Comparison of ENCODE assay signal across 8 cellular contexts in the genomic region with DNA sequence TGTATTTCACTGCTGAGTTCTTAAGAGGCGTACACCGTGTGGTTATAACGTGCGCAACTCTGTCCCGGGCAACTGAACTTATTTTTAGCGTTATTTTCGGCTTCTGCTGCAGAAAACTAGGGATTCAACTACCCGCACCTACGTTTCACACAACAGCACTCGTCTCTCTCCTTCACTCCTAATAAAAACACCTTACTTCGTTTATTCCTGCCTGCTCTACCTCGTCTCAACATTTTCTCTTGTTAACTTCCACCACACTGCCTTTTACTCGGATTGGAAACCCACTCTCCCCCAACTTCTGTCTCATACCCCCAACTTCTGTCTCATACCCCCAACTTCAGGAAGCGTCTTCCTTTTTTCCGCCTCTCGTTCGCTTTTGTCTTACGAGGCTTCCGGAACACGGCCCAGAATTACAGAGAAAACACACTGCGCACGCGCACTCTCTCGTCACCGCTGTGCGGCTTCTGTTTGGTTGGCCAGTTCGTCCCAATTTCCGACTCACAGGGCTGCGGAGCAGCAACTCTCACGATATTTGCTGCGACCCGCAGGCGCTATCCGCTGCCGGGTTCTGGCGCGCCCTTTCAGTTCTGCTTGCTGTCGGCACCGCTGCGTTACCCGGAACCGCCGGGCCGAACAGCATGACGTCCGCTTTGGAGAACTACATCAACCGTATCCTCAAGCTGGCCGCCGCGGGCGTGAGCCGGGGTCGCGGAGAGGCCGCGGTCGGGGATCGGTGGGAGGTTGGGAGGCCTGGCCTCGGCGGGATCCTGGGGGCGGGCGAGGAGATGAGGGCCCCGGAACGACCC. TPM values are rescaled to one million over a fixed set of nuclear protein-coding genes. Genes with fewer than 3 reads are reported as not detected.
DNase-seq lines count a peak whose midpoint lies in the region; ATAC-seq and TF ChIP-seq lines count a peak whose summit lies in the region.

A gene (plus strand): TSS at position 579 of the 806 bp plus-strand sequence. CDS start 60 bp downstream, at position 639.

- H3K27ac ChIP-seq in lung (ENCODE audit: low read depth in 1 of 2, low read length in 1 of 2), result peak within 1 kb of the TSS; percentile 95

- TF ChIP-seq CTCF in GM20000 (IDR thresholded peaks at IDR 0.05; ENCODE audit: extremely low read depth, missing control alignments) (no peak), lung (IDR thresholded peaks at IDR 0.05; ENCODE audit: control extremely low read depth, extremely low read depth) (no peak)

- POLR2A ChIA-PET in activated CD8-positive, alpha-beta memory T cell treated with anti-CD3 and anti-CD28 coated beads for 36 hours (lab: Charles Lee), result no interaction called here

- 0% methylated on average over 63 to 64 of the region's 64 CpGs for WGBS in lung, 2 donors

- peak; percentile 100 for ATAC-seq in lung (ENCODE audit: insufficient read depth, low FRiP score)

- H3K4me1 ChIP-seq in lung (ENCODE audit: control insufficient read depth in 2 of 2, insufficient read depth in 2 of 2, low read length in 2 of 2), result peaks cover 0 to 4% of the 10 kb centered on the region in 2 donors

- CTCF ChIA-PET in activated CD8-positive, alpha-beta memory T cell treated with anti-CD3 and anti-CD28 coated beads for 36 hours (lab: Charles Lee), result no interaction called here

- H3K9me3 ChIP-seq in lung (ENCODE audit: control insufficient read depth in 2 of 2, insufficient read depth in 1 of 2, low read length in 1 of 2), result no peaks in the 10 kb centered on the region

- no peaks in the 10 kb centered on the region for H3K27me3 ChIP-seq in lung (ENCODE audit: control insufficient read depth, insufficient read depth)

- DNase-seq in CMK (ENCODE audit: low read depth) (peak; percentile 95), GM20000 (ENCODE audit: low spot score) (peak; percentile 94), HT-29 (ENCODE audit: low spot score) (peak; percentile 100), NOMO-1 (lab: John Stamatoyannopoulos, UW; ENCODE audit: unreplicated experiment in 2 of 2) (peak; percentile 78), lung (ENCODE audit: low spot score) (peak; percentile 98)
- peak; percentile 95 for DNase-seq in effector CD8-positive, alpha-beta T cell (lab: John Stamatoyannopoulos, UW)
- peak; percentile 93 to 95 (median 94) for DNase-seq in stimulated activated CD4-positive, alpha-beta T cell treated with anti-CD3 and anti-CD28 coated beads, TNF-alpha, amount 100 ng/mL, for 4 hours (ENCODE audit: low read depth in 3 of 3)

- peak within 1 kb of the TSS; percentile 85 for H3K4me3 ChIP-seq in lung

- peaks cover 0 to 3% of the 10 kb centered on the region in 2 donors for H3K36me3 ChIP-seq in lung (ENCODE audit: control insufficient read depth in 2 of 2, insufficient read depth in 2 of 2, low read length in 2 of 2)

RNA-seq across cellular contexts. Expression of the gene that starts here (rescaled TPM):
- total RNA-seq in HT-29 (2014; rRNA removed; shearing (Covaris generic)), result 89.8 and 108 TPM in 2 replicates
- total RNA-seq in activated CD8-positive, alpha-beta memory T cell treated with anti-CD3 and anti-CD28 coated beads for 36 hours, result 10 to 100 TPM; 43.1 to 43.9 TPM
- 10 to 100 TPM; 22.9 to 70.8 TPM for total RNA-seq in lung
- 10 to 100 TPM; 28.4 to 37.0 TPM for polyA plus RNA-seq in lung

Comparison
In these comparisons a context has a peak if more than half of its experiments do, and no peak if none do; other contexts are left out.
1. Peak in every context shown above with its lines: DNase-seq, ATAC-seq, H3K4me3 ChIP-seq and H3K27ac ChIP-seq.